Comparison of ENCODE assay signal across 1 cellular context in the genomic region with DNA sequence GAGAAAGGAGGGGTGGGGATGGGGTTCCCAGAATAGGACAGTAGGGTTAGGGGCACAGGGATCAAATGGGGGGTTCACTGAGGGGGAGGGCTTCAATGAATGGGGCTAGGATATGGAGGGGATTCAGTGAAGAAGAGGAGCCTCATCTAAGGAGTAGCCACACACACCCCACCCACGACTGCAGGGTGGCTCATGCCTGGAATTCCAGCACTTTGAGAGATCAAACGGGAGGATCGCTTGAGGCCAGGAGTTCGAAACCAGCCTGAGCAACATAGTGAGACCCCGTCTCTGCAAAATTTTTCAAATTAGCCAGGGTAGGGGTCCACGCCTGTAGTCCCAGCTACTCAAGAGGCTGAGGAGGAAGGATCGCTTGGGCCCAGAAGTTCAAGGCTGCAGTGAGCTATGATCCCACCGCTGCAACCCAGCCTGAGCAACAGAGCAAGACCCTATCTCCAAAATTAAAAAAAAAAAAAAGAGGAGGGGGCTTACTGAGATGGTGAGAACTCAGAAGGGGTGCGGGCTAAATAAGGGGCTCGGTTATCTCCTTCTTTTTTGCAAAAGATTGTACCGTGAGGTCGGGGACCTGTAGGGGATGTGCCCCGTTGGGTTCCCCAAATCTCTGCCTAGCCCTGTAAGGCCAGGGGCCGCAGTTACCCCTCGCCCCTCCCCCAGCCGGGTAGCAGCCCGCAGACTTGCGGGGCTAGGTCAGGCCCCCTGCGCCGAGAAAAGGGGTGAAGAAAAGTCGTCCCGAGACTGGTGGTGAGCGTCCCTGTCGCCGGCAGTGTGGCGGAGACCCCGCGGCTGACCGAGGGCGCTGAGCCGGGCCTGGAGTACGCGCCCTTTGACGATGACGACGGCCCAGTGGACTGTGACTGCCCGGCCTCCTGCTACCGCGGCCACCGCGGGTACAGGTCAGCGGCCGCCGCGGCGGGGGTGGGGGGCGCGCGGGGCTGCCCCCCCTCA.
A peak's percentile ranks its signal among the peaks of the same experiment; 100 is the strongest.
TF ChIP-seq lines count a peak whose summit lies in the region.

No MANE protein-coding gene starts in this region.

TF ChIP-seq in GM12878, 131 proteins besides CTCF, POLR2A, EP300 and RAD21:
- TF ChIP-seq SUZ12 (IDR thresholded peaks at IDR 0.05; ENCODE audit: unreplicated experiment) = peak; percentile 55
- TF ChIP-seq, protein P1, sequence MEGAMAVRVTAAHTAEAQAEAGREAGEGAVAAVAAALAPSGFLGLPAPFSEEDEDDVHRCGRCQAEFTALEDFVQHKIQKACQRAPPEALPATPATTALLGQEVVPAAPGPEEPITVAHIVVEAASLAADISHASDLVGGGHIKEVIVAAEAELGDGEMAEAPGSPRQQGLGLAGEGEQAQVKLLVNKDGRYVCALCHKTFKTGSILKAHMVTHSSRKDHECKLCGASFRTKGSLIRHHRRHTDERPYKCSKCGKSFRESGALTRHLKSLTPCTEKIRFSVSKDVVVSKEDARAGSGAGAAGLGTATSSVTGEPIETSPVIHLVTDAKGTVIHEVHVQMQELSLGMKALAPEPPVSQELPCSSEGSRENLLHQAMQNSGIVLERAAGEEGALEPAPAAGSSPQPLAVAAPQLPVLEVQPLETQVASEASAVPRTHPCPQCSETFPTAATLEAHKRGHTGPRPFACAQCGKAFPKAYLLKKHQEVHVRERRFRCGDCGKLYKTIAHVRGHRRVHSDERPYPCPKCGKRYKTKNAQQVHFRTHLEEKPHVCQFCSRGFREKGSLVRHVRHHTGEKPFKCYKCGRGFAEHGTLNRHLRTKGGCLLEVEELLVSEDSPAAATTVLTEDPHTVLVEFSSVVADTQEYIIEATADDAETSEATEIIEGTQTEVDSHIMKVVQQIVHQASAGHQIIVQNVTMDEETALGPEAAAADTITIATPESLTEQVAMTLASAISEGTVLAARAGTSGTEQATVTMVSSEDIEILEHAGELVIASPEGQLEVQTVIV (IDR thresholded peaks at IDR 0.05; ENCODE audit: borderline replicate concordance, partially characterized antibody) = no peak
